In the genomic region with DNA sequence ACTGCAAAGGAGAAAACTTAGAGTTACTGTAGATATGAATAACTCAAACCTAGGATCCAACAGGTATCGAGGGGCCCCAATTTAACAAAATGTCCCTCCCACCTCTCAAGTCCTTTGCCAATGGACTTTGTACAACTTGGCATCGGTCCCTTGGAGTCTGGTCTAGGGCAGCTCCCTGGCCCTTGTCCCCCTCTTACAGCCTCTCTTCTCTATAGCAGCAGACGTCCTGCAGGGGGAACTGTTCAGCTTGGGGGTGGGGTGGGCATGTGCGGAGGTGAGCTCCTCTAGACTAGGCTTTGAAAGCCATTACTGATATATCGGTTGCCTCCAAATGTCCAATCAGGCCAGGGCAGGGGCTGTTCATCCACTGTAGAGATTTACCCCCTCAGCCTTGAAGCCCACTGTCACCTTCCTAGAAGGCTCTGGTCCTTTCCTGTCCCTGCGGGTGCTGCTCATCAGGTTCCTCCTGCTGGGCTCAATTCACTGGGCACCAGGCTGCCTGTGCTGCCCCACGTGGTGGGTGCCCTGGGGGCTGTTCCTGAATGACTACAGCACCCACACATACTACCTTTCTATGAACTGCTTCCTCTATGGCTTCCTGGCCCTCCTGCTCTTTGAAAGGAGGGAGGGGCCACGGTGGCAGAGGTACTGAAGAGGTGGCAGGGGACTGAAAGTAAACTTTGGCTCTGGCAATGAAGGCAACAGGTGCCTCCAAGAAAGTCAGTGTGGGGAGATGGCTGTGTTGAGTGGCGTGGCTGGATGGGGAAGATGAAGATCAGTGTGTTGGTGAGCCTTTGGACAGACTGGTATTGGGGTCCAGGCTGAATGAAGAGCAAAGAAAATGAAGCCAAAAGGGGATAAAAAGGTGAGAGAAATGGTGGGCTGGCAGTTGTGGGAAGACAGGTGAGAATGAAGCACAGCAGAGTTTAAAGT, we compare ENCODE assay signal across 29 cellular contexts.
DNase-seq lines count a peak whose midpoint lies in the region; ATAC-seq and TF ChIP-seq lines count a peak whose summit lies in the region.
"Had no signal": no experiment of that assay in that cellular context is flagged by ENCODE, and none has a peak within 500 bp of the region (broad histone marks: within the 10 kb centered on the region; RNA-seq: fewer than 3 reads in every experiment).

No MANE protein-coding gene starts in this region.

- H3K56ac ChIP-seq in mesendoderm (ENCODE audit: low read length): no peak overlapping the region

- H4K5ac ChIP-seq in mesendoderm (ENCODE audit: low read length): no peak overlapping the region

- H3K36me3 ChIP-seq in H7 (replicated peaks; ENCODE audit: control insufficient read depth, insufficient read depth, low read length) (no peaks in the 10 kb centered on the region), Loucy (ENCODE audit: insufficient read depth, low read length) (no peaks in the 10 kb centered on the region), mesendoderm (ENCODE audit: control insufficient read depth, insufficient read depth, low read length) (no peaks in the 10 kb centered on the region), sigmoid colon (peaks cover 0 to 4% (median 0%) of the 10 kb centered on the region in 4 donors)

- no peak overlapping the region for H3K23ac ChIP-seq in mesendoderm (ENCODE audit: low read length)

- no peak overlapping the region for H3K4me3 Mint-ChIP-seq in chondrocyte (ENCODE audit: unreplicated experiment)
- H3K4me3 Mint-ChIP-seq: activated naive CD8-positive, alpha-beta T cell treated with anti-CD3 and anti-CD28 coated beads, Interleukin-2, amount 50 U/mL, for 24 hours; mesothelial cell of epicardium; naive B cell had no signal

- H3K79me2 ChIP-seq in Loucy (ENCODE audit: insufficient read depth, low read length) (no peaks in the 10 kb centered on the region), mesendoderm (ENCODE audit: control insufficient read depth, insufficient read depth, low read length) (no peaks in the 10 kb centered on the region)

- H3K9me2 ChIP-seq in Loucy (replicated peaks; ENCODE audit: low read depth, low read length): no peaks in the 10 kb centered on the region

- H2AK5ac ChIP-seq in mesendoderm (ENCODE audit: low read length): no peak overlapping the region

- H3K27me3 ChIP-seq in H7 (ENCODE audit: control insufficient read depth, insufficient read depth, low read length) (no peaks in the 10 kb centered on the region), Loucy (ENCODE audit: insufficient read depth, low read length, poor library complexity, severe bottlenecking) (no peaks in the 10 kb centered on the region), mesendoderm (ENCODE audit: insufficient read depth, low read length, poor library complexity) (no peaks in the 10 kb centered on the region), sigmoid colon (no peaks in the 10 kb centered on the region)
- H3K27me3 ChIP-seq: BLaER1 had no signal

- peaks cover 74% of the 10 kb centered on the region for H3K4me1 Mint-ChIP-seq in chondrocyte (ENCODE audit: low read depth)

- no peak overlapping the region for H2BK15ac ChIP-seq in mesendoderm (replicated peaks; ENCODE audit: low read depth)

- no peak overlapping the region for H3K18ac ChIP-seq in mesendoderm (ENCODE audit: low read length)

- peaks cover 4% of the 10 kb centered on the region; the same call in 1 of the 2 replicates for H3F3A ChIP-seq in Loucy (ENCODE audit: low read depth)

- TF ChIP-seq EP300 in sigmoid colon (IDR thresholded peaks at IDR 0.05): no peak

- H4K8ac ChIP-seq in mesendoderm (ENCODE audit: low read depth, low read length): no peak overlapping the region

- no CpG with 5 or more reads among the region's 9 CpGs for WGBS in mesendoderm (ENCODE audit: extremely low coverage, insufficient coverage, low lambda C conversion rate)
- 83 to 84% methylated on average over 9 of the region's 9 CpGs for WGBS in sigmoid colon, 2 donors

- H2AFZ ChIP-seq in Loucy (ENCODE audit: low read length): no peak overlapping the region

- H3K27ac ChIP-seq in mesendoderm (ENCODE audit: low read depth, low read length): no peak overlapping the region
- H3K27ac ChIP-seq in sigmoid colon: no peak overlapping the region
- H3K27ac ChIP-seq: BLaER1, left ventricle myocardium inferior had no signal

- no peaks in the 10 kb centered on the region for H4K20me1 ChIP-seq in Loucy (ENCODE audit: insufficient read depth, low read length, poor library complexity, severe bottlenecking)
- H4K20me1 ChIP-seq: BLaER1 had no signal

- intact Hi-C loops in sigmoid colon (cut with DNase I): no loop called here

- TF ChIP-seq CTCF in Loucy (conservative IDR thresholded peaks at IDR 0.05; ENCODE audit: low read length) (peak; percentile 42; the same call in 1 of the 2 replicates), chondrocyte (IDR thresholded peaks at IDR 0.05) (no peak), sigmoid colon (IDR thresholded peaks at IDR 0.05) (no peak)

- peaks cover 5% of the 10 kb centered on the region for H3K36me3 Mint-ChIP-seq in chondrocyte (ENCODE audit: low read depth)

- H3K4me3 ChIP-seq in H7 (ENCODE audit: insufficient read depth, low read depth, low read length) (no peak overlapping the region), Loucy (ENCODE audit: low read length, poor library complexity, severe bottlenecking) (no peak overlapping the region), mesendoderm (ENCODE audit: low read length) (no peak overlapping the region), sigmoid colon (no peak overlapping the region)
- H3K4me3 ChIP-seq: BLaER1, left ventricle myocardium inferior had no signal

- H2BK120ac ChIP-seq in mesendoderm (ENCODE audit: low read depth, low read length): no peak overlapping the region

- peaks cover 14% of the 10 kb centered on the region for H3K4me1 ChIP-seq in Loucy (ENCODE audit: insufficient read depth, low read length, poor library complexity, severe bottlenecking)
- H3K4me1 ChIP-seq in mesendoderm (ENCODE audit: control insufficient read depth, low read depth, low read length): no peaks in the 10 kb centered on the region
- H3K4me1 ChIP-seq in sigmoid colon: peaks cover 0 to 29% (median 15%) of the 10 kb centered on the region in 4 donors
- H3K4me1 ChIP-seq: left ventricle myocardium inferior had no signal

- ATAC-seq in HG03280 (IDR thresholded peaks at IDR 0.05; ENCODE audit: unreplicated experiment) (no peak), GM18873 (IDR thresholded peaks at IDR 0.05; ENCODE audit: low FRiP score, unreplicated experiment) (no peak)
- ATAC-seq: activated naive CD8-positive, alpha-beta T cell treated with anti-CD3 and anti-CD28 coated beads, Interleukin-2, amount 50 U/mL, for 24 hours had no signal

- no peak overlapping the region for H3K9ac ChIP-seq in Loucy (ENCODE audit: low read depth, low read length, poor library complexity, severe bottlenecking)
- H3K9ac ChIP-seq in mesendoderm (ENCODE audit: low read length): no peak overlapping the region
- H3K9ac ChIP-seq: BLaER1 had no signal

- H2BK5ac ChIP-seq in mesendoderm (ENCODE audit: low read length): no peak overlapping the region

- no peaks in the 10 kb centered on the region for H3K79me1 ChIP-seq in mesendoderm (ENCODE audit: low read length)

- H3K9me3 ChIP-seq in Loucy (ENCODE audit: insufficient read depth, low read depth, low read length): no peaks in the 10 kb centered on the region
- no peaks in the 10 kb centered on the region for H3K9me3 ChIP-seq in sigmoid colon
- H3K9me3 ChIP-seq: BLaER1, left ventricle myocardium inferior had no signal

- no peak overlapping the region for H3K4me2 ChIP-seq in Loucy (ENCODE audit: low read depth, low read length, poor library complexity, severe bottlenecking)
- H3K4me2 ChIP-seq in mesendoderm (ENCODE audit: low read length): no peak overlapping the region
- H3K4me2 ChIP-seq: BLaER1 had no signal

- DNase-seq in H7 (peak; percentile 52), chondrocyte (ENCODE audit: low spot score) (no peak), mesendoderm (peak; percentile 21), sigmoid colon (no peak)
- no peak for DNase-seq in activated CD4-positive, CD25-positive, alpha-beta regulatory T cell treated with anti-CD3 and anti-CD28 coated beads, Interleukin-2, amount 50 U/mL, for 72 hours
- DNase-seq: activated CD4-positive, alpha-beta T cell treated with anti-CD3 and anti-CD28 coated beads for 1 hour; activated effector memory CD4-positive, alpha-beta T cell treated with anti-CD3 and anti-CD28 coated beads, Interleukin-2, amount 50 U/mL, for 16 hours; activated naive CD8-positive, alpha-beta T cell treated with anti-CD3 and anti-CD28 coated beads, Interleukin-2, amount 50 U/mL, for 24 hours; activated T-cell treated with anti-CD3 and anti-CD28 coated beads for 4 hours; caudate nucleus; cortex of kidney; DMS153; effector memory CD4-positive, alpha-beta T cell; Karpas-422; left ventricle myocardium inferior; naive B cell; NCI-H1436; NCI-H2081; NCI-H2227 treated with DMSO at 0.1 percent for 48 hours; NCI-H69; nucleus accumbens; SHP77; stimulated activated naive CD4-positive, alpha-beta T cell; T-helper 2 cell had no signal

- H3K27ac Mint-ChIP-seq in chondrocyte (ENCODE audit: unreplicated experiment): peak overlapping the region; percentile 57
- H3K27ac Mint-ChIP-seq: activated naive CD8-positive, alpha-beta T cell treated with anti-CD3 and anti-CD28 coated beads, Interleukin-2, amount 50 U/mL, for 24 hours; mesothelial cell of epicardium had no signal

- no peaks in the 10 kb centered on the region for H3K27me3 Mint-ChIP-seq in chondrocyte (ENCODE audit: low read depth)
- H3K27me3 Mint-ChIP-seq: activated naive CD8-positive, alpha-beta T cell treated with anti-CD3 and anti-CD28 coated beads, Interleukin-2, amount 50 U/mL, for 24 hours; naive B cell had no signal

- no peaks in the 10 kb centered on the region for H3K9me3 Mint-ChIP-seq in chondrocyte (ENCODE audit: low read depth)
- H3K9me3 Mint-ChIP-seq: activated naive CD8-positive, alpha-beta T cell treated with anti-CD3 and anti-CD28 coated beads, Interleukin-2, amount 50 U/mL, for 24 hours; mesothelial cell of epicardium; naive B cell had no signal

- no peak for TF ChIP-seq POLR2A in sigmoid colon (IDR thresholded peaks at IDR 0.05)

- H3K4ac ChIP-seq in mesendoderm (ENCODE audit: low read depth, low read length): no peak overlapping the region

Comparison
In these comparisons a context has a peak if more than half of its experiments do, and no peak if none do; other contexts are left out.
1. DNase-seq: peak in H7 (single experiment) and mesendoderm (single experiment); none in chondrocyte (single experiment), activated CD4-positive, CD25-positive, alpha-beta regulatory T cell treated with anti-CD3 and anti-CD28 coated beads, Interleukin-2, amount 50 U/mL, for 72 hours (single experiment) and sigmoid colon (single experiment).